In the genomic region with DNA sequence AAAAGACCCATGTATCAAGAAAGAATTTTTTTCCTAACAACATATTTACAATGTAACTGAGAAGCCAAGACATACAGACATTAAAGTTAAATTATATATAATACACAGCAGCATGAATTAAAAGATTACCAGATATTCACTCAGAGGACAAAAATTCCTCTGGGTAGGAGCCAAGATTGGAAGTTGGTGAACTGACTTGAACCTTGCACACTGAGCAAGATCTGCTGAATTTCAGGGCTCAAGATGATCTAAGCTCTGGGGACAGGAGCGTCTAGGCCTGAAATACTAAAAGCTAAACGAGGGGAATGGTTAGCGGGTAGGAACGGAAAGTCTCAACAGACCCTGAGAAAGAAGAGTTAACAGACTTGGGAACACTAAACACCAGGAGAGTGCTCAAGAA, we compare ENCODE assay signal across 16 cellular contexts. TPM values are rescaled to one million over a fixed set of nuclear protein-coding genes. Genes with fewer than 3 reads are reported as not detected.
A peak's percentile ranks its signal among the peaks of the same experiment; 100 is the strongest.
DNase-seq lines count a peak whose midpoint lies in the region; ATAC-seq and TF ChIP-seq lines count a peak whose summit lies in the region.
"Had no signal": no experiment of that assay in that cellular context is flagged by ENCODE, and none has a peak within 500 bp of the region (broad histone marks: within the 10 kb centered on the region; RNA-seq: fewer than 3 reads in every experiment).

No MANE protein-coding gene starts in this region.

- POLR2A ChIA-PET in CD4-positive, alpha-beta T cell (lab: Charles Lee): interaction anchor here (1.0 kb wide), 1 partner anchor 11 kb away, joined by 4 read pairs; no protein-coding TSS in a partner anchor
- POLR2A ChIA-PET in WTC11 (lab: Charles Lee): no interaction called here

- no peak overlapping the region for H3K4me3 ChIP-seq in ACC112 (ENCODE audit: low read depth, low read length)
- H3K4me3 ChIP-seq: BLaER1, lung, testis had no signal

- H3K4me1 Mint-ChIP-seq in CD4-positive, alpha-beta T cell (ENCODE audit: low read depth): peaks cover 93% of the 10 kb centered on the region
- peaks cover 90% of the 10 kb centered on the region for H3K4me1 Mint-ChIP-seq in WTC11

- peak overlapping the region; percentile 74 for H3K4me3 Mint-ChIP-seq in CD4-positive, alpha-beta T cell
- no peak overlapping the region for H3K4me3 Mint-ChIP-seq in WTC11
- H3K4me3 Mint-ChIP-seq: endodermal cell, neural crest cell had no signal

- TF ChIP-seq CTCF in CD4-positive, alpha-beta T cell (IDR thresholded peaks at IDR 0.05): no peak
- TF ChIP-seq CTCF in WTC11 (IDR thresholded peaks at IDR 0.05): no peak

- no peaks in the 10 kb centered on the region for H3K27me3 ChIP-seq in ACC112 (ENCODE audit: insufficient read depth, low read length)
- no peaks in the 10 kb centered on the region for H3K27me3 ChIP-seq in CD4-positive, alpha-beta T cell (ENCODE audit: control insufficient read depth, insufficient read depth, low read length)
- H3K27me3 ChIP-seq: BLaER1, foreskin keratinocyte, testis had no signal

- peak overlapping the region; percentile 32 for H3K27ac Mint-ChIP-seq in CD4-positive, alpha-beta T cell
- peak overlapping the region; percentile 86 for H3K27ac Mint-ChIP-seq in WTC11
- H3K27ac Mint-ChIP-seq: endodermal cell had no signal

- H3K9me3 Mint-ChIP-seq in CD4-positive, alpha-beta T cell: no peaks in the 10 kb centered on the region
- peaks cover 13% of the 10 kb centered on the region for H3K9me3 Mint-ChIP-seq in WTC11

- H3K4me1 ChIP-seq in ACC112 (ENCODE audit: control insufficient read depth, insufficient read depth, low read length, unreplicated experiment): peaks cover 16% of the 10 kb centered on the region

- intact Hi-C loops in CD4-positive, alpha-beta T cell (cut with DNase I, micrococcal nuclease): no loop called here

- peaks cover 65% of the 10 kb centered on the region for H3K79me2 ChIP-seq in ACC112 (ENCODE audit: control insufficient read depth, insufficient read depth, low read length, unreplicated experiment)

- no peak for DNase-seq in CD4-positive, alpha-beta T cell
- DNase-seq in WTC11 (ENCODE audit: low spot score): no peak
- peak; percentile 60 for DNase-seq in iris pigment epithelial cell (ENCODE audit: low read depth)
- DNase-seq in COLO829 (ENCODE audit: low spot score): no peak
- no peak for DNase-seq in NCI-H187 treated with DMSO at 0.1 percent for 48 hours (lab: John Stamatoyannopoulos, UW)
- DNase-seq: activated effector memory CD4-positive, alpha-beta T cell treated with anti-CD3 and anti-CD28 coated beads, Interleukin-2, amount 50 U/mL, for 16 hours; endodermal cell; foreskin keratinocyte; NCI-H1092; NCI-H2171; testis had no signal

- CTCF ChIA-PET in CD4-positive, alpha-beta T cell (lab: Charles Lee): no interaction called here
- CTCF ChIA-PET in WTC11 (lab: Charles Lee): interaction anchor here (0.7 to 1.2 kb wide), 2 partner anchors 10 to 264 kb away, joined by 4 to 10 read pairs; no protein-coding TSS in a partner anchor

- peaks cover 57% of the 10 kb centered on the region for H3K36me3 Mint-ChIP-seq in CD4-positive, alpha-beta T cell (ENCODE audit: low read depth)
- H3K36me3 Mint-ChIP-seq in WTC11: peaks cover 17% of the 10 kb centered on the region

- no peaks in the 10 kb centered on the region for H3K36me3 ChIP-seq in ACC112 (ENCODE audit: insufficient read depth, low read length)

- H2AFZ ChIP-seq in ACC112 (ENCODE audit: low read length, unreplicated experiment): no peak overlapping the region

- ATAC-seq in CD4-positive, alpha-beta T cell (ENCODE audit: poor library complexity): no peak
- ATAC-seq in WTC11 (no peak), GM21529 (IDR thresholded peaks at IDR 0.05; ENCODE audit: unreplicated experiment) (no peak)
- ATAC-seq: foreskin keratinocyte had no signal

- no peaks in the 10 kb centered on the region for H3K9me3 ChIP-seq in CD4-positive, alpha-beta T cell (ENCODE audit: control insufficient read depth, low read length)
- H3K9me3 ChIP-seq: testis had no signal

- H3K27ac ChIP-seq in ACC112 (ENCODE audit: low read depth, low read length): peak overlapping the region; percentile 24; the same call in 1 of the 2 replicates
- H3K27ac ChIP-seq in CD4-positive, alpha-beta T cell (ENCODE audit: low read depth, low read length): no peak overlapping the region
- H3K27ac ChIP-seq: foreskin keratinocyte, testis had no signal

- H3K27me3 Mint-ChIP-seq in CD4-positive, alpha-beta T cell: no peaks in the 10 kb centered on the region
- H3K27me3 Mint-ChIP-seq in WTC11 (ENCODE audit: low read depth): no peaks in the 10 kb centered on the region

TF ChIP-seq in WTC11, 78 proteins besides CTCF, POLR2A, EP300 and RAD21:
- TF ChIP-seq ETV6 (CRISPR knock-in tag; IDR thresholded peaks at IDR 0.05) (no peak), ESRRA (CRISPR knock-in tag; IDR thresholded peaks at IDR 0.05; ENCODE audit: borderline replicate concordance) (no peak), NR1H2 (CRISPR knock-in tag; IDR thresholded peaks at IDR 0.05) (no peak), HMGA2 (CRISPR knock-in tag; IDR thresholded peaks at IDR 0.05) (no peak)
- TF ChIP-seq, protein P1, sequence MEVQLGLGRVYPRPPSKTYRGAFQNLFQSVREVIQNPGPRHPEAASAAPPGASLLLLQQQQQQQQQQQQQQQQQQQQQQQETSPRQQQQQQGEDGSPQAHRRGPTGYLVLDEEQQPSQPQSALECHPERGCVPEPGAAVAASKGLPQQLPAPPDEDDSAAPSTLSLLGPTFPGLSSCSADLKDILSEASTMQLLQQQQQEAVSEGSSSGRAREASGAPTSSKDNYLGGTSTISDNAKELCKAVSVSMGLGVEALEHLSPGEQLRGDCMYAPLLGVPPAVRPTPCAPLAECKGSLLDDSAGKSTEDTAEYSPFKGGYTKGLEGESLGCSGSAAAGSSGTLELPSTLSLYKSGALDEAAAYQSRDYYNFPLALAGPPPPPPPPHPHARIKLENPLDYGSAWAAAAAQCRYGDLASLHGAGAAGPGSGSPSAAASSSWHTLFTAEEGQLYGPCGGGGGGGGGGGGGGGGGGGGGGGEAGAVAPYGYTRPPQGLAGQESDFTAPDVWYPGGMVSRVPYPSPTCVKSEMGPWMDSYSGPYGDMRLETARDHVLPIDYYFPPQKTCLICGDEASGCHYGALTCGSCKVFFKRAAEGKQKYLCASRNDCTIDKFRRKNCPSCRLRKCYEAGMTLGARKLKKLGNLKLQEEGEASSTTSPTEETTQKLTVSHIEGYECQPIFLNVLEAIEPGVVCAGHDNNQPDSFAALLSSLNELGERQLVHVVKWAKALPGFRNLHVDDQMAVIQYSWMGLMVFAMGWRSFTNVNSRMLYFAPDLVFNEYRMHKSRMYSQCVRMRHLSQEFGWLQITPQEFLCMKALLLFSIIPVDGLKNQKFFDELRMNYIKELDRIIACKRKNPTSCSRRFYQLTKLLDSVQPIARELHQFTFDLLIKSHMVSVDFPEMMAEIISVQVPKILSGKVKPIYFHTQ (CRISPR knock-in tag; IDR thresholded peaks at IDR 0.05): no peak
- TF ChIP-seq, protein P2, sequence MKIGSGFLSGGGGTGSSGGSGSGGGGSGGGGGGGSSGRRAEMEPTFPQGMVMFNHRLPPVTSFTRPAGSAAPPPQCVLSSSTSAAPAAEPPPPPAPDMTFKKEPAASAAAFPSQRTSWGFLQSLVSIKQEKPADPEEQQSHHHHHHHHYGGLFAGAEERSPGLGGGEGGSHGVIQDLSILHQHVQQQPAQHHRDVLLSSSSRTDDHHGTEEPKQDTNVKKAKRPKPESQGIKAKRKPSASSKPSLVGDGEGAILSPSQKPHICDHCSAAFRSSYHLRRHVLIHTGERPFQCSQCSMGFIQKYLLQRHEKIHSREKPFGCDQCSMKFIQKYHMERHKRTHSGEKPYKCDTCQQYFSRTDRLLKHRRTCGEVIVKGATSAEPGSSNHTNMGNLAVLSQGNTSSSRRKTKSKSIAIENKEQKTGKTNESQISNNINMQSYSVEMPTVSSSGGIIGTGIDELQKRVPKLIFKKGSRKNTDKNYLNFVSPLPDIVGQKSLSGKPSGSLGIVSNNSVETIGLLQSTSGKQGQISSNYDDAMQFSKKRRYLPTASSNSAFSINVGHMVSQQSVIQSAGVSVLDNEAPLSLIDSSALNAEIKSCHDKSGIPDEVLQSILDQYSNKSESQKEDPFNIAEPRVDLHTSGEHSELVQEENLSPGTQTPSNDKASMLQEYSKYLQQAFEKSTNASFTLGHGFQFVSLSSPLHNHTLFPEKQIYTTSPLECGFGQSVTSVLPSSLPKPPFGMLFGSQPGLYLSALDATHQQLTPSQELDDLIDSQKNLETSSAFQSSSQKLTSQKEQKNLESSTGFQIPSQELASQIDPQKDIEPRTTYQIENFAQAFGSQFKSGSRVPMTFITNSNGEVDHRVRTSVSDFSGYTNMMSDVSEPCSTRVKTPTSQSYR (CRISPR knock-in tag; IDR thresholded peaks at IDR 0.05): no peak
- TF ChIP-seq, protein P3, sequence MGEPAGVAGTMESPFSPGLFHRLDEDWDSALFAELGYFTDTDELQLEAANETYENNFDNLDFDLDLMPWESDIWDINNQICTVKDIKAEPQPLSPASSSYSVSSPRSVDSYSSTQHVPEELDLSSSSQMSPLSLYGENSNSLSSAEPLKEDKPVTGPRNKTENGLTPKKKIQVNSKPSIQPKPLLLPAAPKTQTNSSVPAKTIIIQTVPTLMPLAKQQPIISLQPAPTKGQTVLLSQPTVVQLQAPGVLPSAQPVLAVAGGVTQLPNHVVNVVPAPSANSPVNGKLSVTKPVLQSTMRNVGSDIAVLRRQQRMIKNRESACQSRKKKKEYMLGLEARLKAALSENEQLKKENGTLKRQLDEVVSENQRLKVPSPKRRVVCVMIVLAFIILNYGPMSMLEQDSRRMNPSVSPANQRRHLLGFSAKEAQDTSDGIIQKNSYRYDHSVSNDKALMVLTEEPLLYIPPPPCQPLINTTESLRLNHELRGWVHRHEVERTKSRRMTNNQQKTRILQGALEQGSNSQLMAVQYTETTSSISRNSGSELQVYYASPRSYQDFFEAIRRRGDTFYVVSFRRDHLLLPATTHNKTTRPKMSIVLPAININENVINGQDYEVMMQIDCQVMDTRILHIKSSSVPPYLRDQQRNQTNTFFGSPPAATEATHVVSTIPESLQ (CRISPR knock-in tag; IDR thresholded peaks at IDR 0.05): no peak

RNA-seq across cellular contexts. Expression of a gene that starts 8.5 kb away (rescaled TPM):
- 100 to 1,000 TPM in 1 of 2 experiments, 10 to 100 TPM in 1; 93.1 to 101 TPM for total RNA-seq in CD4-positive, alpha-beta T cell
- 34.3 to 37.9 TPM (median 34.4 TPM) in 3 replicates for total RNA-seq in WTC11 (2021)
